In the genomic region with DNA sequence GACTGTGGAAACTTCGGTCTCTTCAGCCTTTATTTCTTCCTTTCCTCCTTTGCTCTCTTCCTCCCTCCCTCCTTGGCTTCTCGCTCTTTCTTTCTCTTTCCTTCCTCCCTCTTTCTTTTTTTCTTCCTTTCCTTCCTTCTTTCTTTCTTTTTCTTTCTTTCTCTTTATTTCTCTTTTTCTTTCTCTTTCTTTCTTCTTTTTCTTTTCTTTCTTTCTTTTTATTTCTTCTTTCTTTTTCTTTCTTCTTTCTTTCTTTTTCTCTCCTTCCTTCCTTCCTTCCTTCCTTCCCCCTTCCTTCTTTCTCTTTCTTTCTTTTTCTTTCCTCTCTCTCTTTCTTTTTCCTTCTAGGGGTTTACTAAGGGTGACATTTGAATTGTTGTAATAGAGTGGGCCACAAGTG, we compare ENCODE assay signal across 14 cellular contexts.
DNase-seq lines count a peak whose midpoint lies in the region; ATAC-seq and TF ChIP-seq lines count a peak whose summit lies in the region.
"Had no signal": no experiment of that assay in that cellular context is flagged by ENCODE, and none has a peak within 500 bp of the region (broad histone marks: within the 10 kb centered on the region; RNA-seq: fewer than 3 reads in every experiment).

No MANE protein-coding gene starts in this region.

- intact Hi-C loops in CD14-positive monocyte (cut with micrococcal nuclease), result no loop called here

- TF ChIP-seq CTCF in CD14-positive monocyte (IDR thresholded peaks at IDR 0.05) (peak; percentile 15), chondrocyte (IDR thresholded peaks at IDR 0.05) (no peak)

- no peaks in the 10 kb centered on the region for H3K27me3 ChIP-seq in SJCRH30
- H3K27me3 ChIP-seq: BE2C had no signal

- no peak for ATAC-seq in HG02885 (IDR thresholded peaks at IDR 0.05; ENCODE audit: poor library complexity, unreplicated experiment)
- ATAC-seq: GM23338, HepG2 had no signal

- DNase-seq in CD14-positive monocyte (ENCODE audit: low spot score) (no peak), SJCRH30 (no peak), chondrocyte (ENCODE audit: low spot score) (no peak), T-helper 2 cell (no peak), inferior parietal cortex (ENCODE audit: extremely low spot score) (no peak)
- DNase-seq: BE2C; Caco-2; CD4-positive, alpha-beta T cell; GDM1; HCEC 1CT; HFFc6 had no signal

- no peaks in the 10 kb centered on the region for H3K9me3 ChIP-seq in SJCRH30 (replicated peaks)
- H3K9me3 ChIP-seq: BE2C had no signal

- no peak overlapping the region for H3K4me3 ChIP-seq in SJCRH30
- H3K4me3 ChIP-seq: GM23338 had no signal

- peaks cover 84% of the 10 kb centered on the region for H3K4me1 ChIP-seq in SJCRH30

- H3K9me3 Mint-ChIP-seq in CD14-positive monocyte (peaks cover 0 to 3% (median 0%) of the 10 kb centered on the region in 7 donors), chondrocyte (ENCODE audit: low read depth) (no peaks in the 10 kb centered on the region)
- H3K9me3 Mint-ChIP-seq: CD4-positive, alpha-beta T cell; GM23338; HFFc6 had no signal

- no peaks in the 10 kb centered on the region for H3K4me1 Mint-ChIP-seq in CD14-positive monocyte
- H3K4me1 Mint-ChIP-seq in chondrocyte (ENCODE audit: low read depth), result peaks cover 50% of the 10 kb centered on the region
- H3K4me1 Mint-ChIP-seq: GM23338 had no signal

- no peaks in the 10 kb centered on the region for H3K36me3 Mint-ChIP-seq in CD14-positive monocyte
- H3K36me3 Mint-ChIP-seq in chondrocyte (ENCODE audit: low read depth), result no peaks in the 10 kb centered on the region

- H3K27me3 Mint-ChIP-seq in CD14-positive monocyte (ENCODE audit: low read depth in 3 of 3) (peaks cover 0 to 2% (median 0%) of the 10 kb centered on the region in 3 donors), chondrocyte (ENCODE audit: low read depth) (no peaks in the 10 kb centered on the region)
- H3K27me3 Mint-ChIP-seq: CD4-positive, alpha-beta T cell had no signal

- H3K27ac Mint-ChIP-seq in CD14-positive monocyte (no peak overlapping the region), chondrocyte (ENCODE audit: unreplicated experiment) (peak overlapping the region; percentile 41)
- H3K27ac Mint-ChIP-seq: CD4-positive, alpha-beta T cell; GM23338; HFFc6 had no signal

- H3K4me3 Mint-ChIP-seq in CD14-positive monocyte (no peak overlapping the region), chondrocyte (ENCODE audit: unreplicated experiment) (no peak overlapping the region)
- H3K4me3 Mint-ChIP-seq: CD4-positive, alpha-beta T cell; GM23338; HFFc6 had no signal

- H3K27ac ChIP-seq in SJCRH30, result peak overlapping the region; percentile 100

- no peaks in the 10 kb centered on the region for H3K36me3 ChIP-seq in SJCRH30
- H3K36me3 ChIP-seq: BE2C had no signal
